Comparison of ENCODE assay signal across 9 cellular contexts in genomic region chr17:76263896-76264295, GRCh38. TPM values are rescaled to one million over a fixed set of nuclear protein-coding genes. Genes with fewer than 3 reads are reported as not detected.
DNase-seq lines count a peak whose midpoint lies in the region; ATAC-seq and TF ChIP-seq lines count a peak whose summit lies in the region.
"Had no signal": no experiment of that assay in that cellular context is flagged by ENCODE, and none has a peak within 500 bp of the region (broad histone marks: within the 10 kb centered on the region; RNA-seq: fewer than 3 reads in every experiment).

No MANE protein-coding gene starts in this region.

- H3K27me3 ChIP-seq in RWPE2 (ENCODE audit: insufficient read depth, poor library complexity, severe bottlenecking) (no peaks in the 10 kb centered on the region), esophagus muscularis mucosa (no peaks in the 10 kb centered on the region), skeletal muscle satellite cell (ENCODE audit: control insufficient read depth, insufficient read depth, low read length) (no peaks in the 10 kb centered on the region)
- H3K27me3 ChIP-seq: MG63 had no signal

- peak overlapping the region; percentile 83 for H3K4me2 ChIP-seq in skeletal muscle satellite cell (ENCODE audit: low read length)

- no peak for DNase-seq in GM12864 (ENCODE audit: low read depth)
- DNase-seq in RWPE2 (ENCODE audit: low spot score) = no peak
- DNase-seq in esophagus muscularis mucosa (ENCODE audit: extremely low spot score) = no peak
- DNase-seq in posterior vena cava (ENCODE audit: low spot score) = no peak
- no peak for DNase-seq in activated gamma-delta T cell (lab: John Stamatoyannopoulos, UW)
- DNase-seq: MG63 had no signal

- H3K4me3 ChIP-seq in GM12864 (ENCODE audit: low read depth, low read length) (peak overlapping the region; percentile 30; the same call in 1 of the 2 replicates), RWPE2 (ENCODE audit: severe bottlenecking) (no peak overlapping the region), esophagus muscularis mucosa (no peak overlapping the region), skeletal muscle satellite cell (ENCODE audit: low read length) (no peak overlapping the region)

- TF ChIP-seq CTCF in GM12864 (IDR thresholded peaks at IDR 0.05; ENCODE audit: low read depth, low read length, missing control alignments) = no peak
- TF ChIP-seq CTCF in RWPE2 (IDR thresholded peaks at IDR 0.05; ENCODE audit: poor library complexity, severe bottlenecking) = no peak
- no peak for TF ChIP-seq CTCF in esophagus muscularis mucosa (IDR thresholded peaks at IDR 0.05)

- H3K4me1 ChIP-seq in RWPE2 (ENCODE audit: insufficient read depth, poor library complexity, severe bottlenecking) (peaks cover 44% of the 10 kb centered on the region), esophagus muscularis mucosa (peaks cover 42 to 55% (median 50%) of the 10 kb centered on the region in 4 donors), skeletal muscle satellite cell (ENCODE audit: control insufficient read depth, insufficient read depth, low read length) (peaks cover 41% of the 10 kb centered on the region)

- intact Hi-C loops in esophagus muscularis mucosa (cut with DNase I) (no loop called here), posterior vena cava (cut with DNase I) (no loop called here)

- H3K27ac ChIP-seq in RWPE2 (ENCODE audit: poor library complexity, severe bottlenecking) (peak overlapping the region; percentile 75), esophagus muscularis mucosa (replicated peaks in 1 of 4) (peak overlapping the region; percentile 72 to 91 (median 81))

- H3K36me3 ChIP-seq in RWPE2 (ENCODE audit: low read depth) = peaks cover 11% of the 10 kb centered on the region
- peaks cover 0 to 1% (median under 1%) of the 10 kb centered on the region in 4 donors for H3K36me3 ChIP-seq in esophagus muscularis mucosa
- peaks cover 4% of the 10 kb centered on the region for H3K36me3 ChIP-seq in skeletal muscle satellite cell (ENCODE audit: insufficient read depth, low read length)

- no peak for TF ChIP-seq EP300 in esophagus muscularis mucosa (IDR thresholded peaks at IDR 0.05)

- ATAC-seq in RWPE2 (ENCODE audit: low read depth) (no peak), GM21381 (IDR thresholded peaks at IDR 0.05; ENCODE audit: unreplicated experiment) (no peak), HG02970 (IDR thresholded peaks at IDR 0.05; ENCODE audit: low FRiP score, unreplicated experiment) (no peak)

- no peak for TF ChIP-seq POLR2A in esophagus muscularis mucosa (IDR thresholded peaks at IDR 0.05; ENCODE audit: low read depth)

- H3K9me3 ChIP-seq in RWPE2 (ENCODE audit: severe bottlenecking) (no peaks in the 10 kb centered on the region), esophagus muscularis mucosa (no peaks in the 10 kb centered on the region), skeletal muscle satellite cell (replicated peaks; ENCODE audit: low read length) (no peaks in the 10 kb centered on the region)
- H3K9me3 ChIP-seq: MG63 had no signal

- WGBS in esophagus muscularis mucosa = 92% methylated on average over 5 of the region's 5 CpGs

- peak overlapping the region; percentile 78 for H3K9ac ChIP-seq in skeletal muscle satellite cell (ENCODE audit: low read depth, low read length)

RNA-seq across cellular contexts. Expression of gene UBALD2, which starts 1.3 kb away (rescaled TPM):
- total RNA-seq in esophagus muscularis mucosa (10 to 100 TPM in 3 of 4 donors, 1 to 10 TPM in 1; 9.1 to 16.2 (median 12.4) TPM), posterior vena cava (10 to 100 TPM; 21.7 to 22.5 TPM)
- total RNA-seq in skeletal muscle satellite cell (2012; rRNA removed) = 2.0 and 2.8 TPM in 2 replicates

RNA-seq across cellular contexts. Expression of gene RNF157, which starts 23.6 kb away (rescaled TPM):
- total RNA-seq in esophagus muscularis mucosa (1 to 10 TPM; 2.1 to 8.1 (median 4.8) TPM), posterior vena cava (1 to 10 TPM; 1.9 TPM)
- 0.25 and 0.44 TPM in 2 replicates for total RNA-seq in skeletal muscle satellite cell (2012; rRNA removed)

RNA-seq across cellular contexts. Expression of gene QRICH2, which starts 44.2 kb away (rescaled TPM):
- total RNA-seq in esophagus muscularis mucosa (1 to 10 TPM; 1.7 to 2.6 (median 2.1) TPM), posterior vena cava (1 to 10 TPM in 1 of 2 donors, under 1 TPM in 1; 0.83 to 1.6 TPM)
- total RNA-seq in skeletal muscle satellite cell (2012; rRNA removed) = 1.3 and 1.5 TPM in 2 replicates
